8 cellular contexts compared by ENCODE assay signal in genomic region chr2:55133467-55134315, GRCh38.
DNase-seq lines count a peak whose midpoint lies in the region; ATAC-seq and TF ChIP-seq lines count a peak whose summit lies in the region.

No MANE protein-coding gene starts in this region.

- no peak overlapping the region for H4K5ac ChIP-seq in mesendoderm (ENCODE audit: low read length)

- POLR2A ChIA-PET in A673 (lab: Charles Lee; ENCODE audit: low non-redundant PET) = interaction anchor here (0.9 kb wide), 1 partner anchor 13 kb away, joined by 3 read pairs; no protein-coding TSS in a partner anchor

- H3K4me3 ChIP-seq in A673 (ENCODE audit: low read depth, low read length, poor library complexity, severe bottlenecking) (peak overlapping the region; percentile 30), mesendoderm (ENCODE audit: low read length) (no peak overlapping the region)

- H2AK5ac ChIP-seq in mesendoderm (ENCODE audit: low read length) = no peak overlapping the region

- no peaks in the 10 kb centered on the region for H3K79me2 ChIP-seq in mesendoderm (ENCODE audit: control insufficient read depth, insufficient read depth, low read length)

- CTCF ChIA-PET in A673 (lab: Charles Lee) = no interaction called here

- TSS peak; percentile 92 for BruUV-seq in A673 (replicated peaks; lab: Mats Ljungman, UMichigan)

- no peak overlapping the region for H4K8ac ChIP-seq in mesendoderm (ENCODE audit: low read depth, low read length)

- H3K4me2 ChIP-seq in mesendoderm (ENCODE audit: low read length) = no peak overlapping the region

- H2BK15ac ChIP-seq in mesendoderm (replicated peaks; ENCODE audit: low read depth) = no peak overlapping the region

- no CpG with 5 or more reads among the region's 10 CpGs for WGBS in mesendoderm (ENCODE audit: extremely low coverage, insufficient coverage, low lambda C conversion rate)

- H3K9me3 ChIP-seq in A673 (ENCODE audit: low read depth, low read length, poor library complexity, severe bottlenecking) = no peaks in the 10 kb centered on the region

- TF ChIP-seq CTCF in A673 (conservative IDR thresholded peaks at IDR 0.05; ENCODE audit: low read depth, low read length) = no peak

- H3K18ac ChIP-seq in mesendoderm (ENCODE audit: low read length) = peak overlapping the region; percentile 6

- H3K27ac ChIP-seq in A673 (ENCODE audit: low read depth, low read length, poor library complexity, severe bottlenecking) = peak overlapping the region; percentile 79
- H3K27ac ChIP-seq in mesendoderm (ENCODE audit: low read depth, low read length) = no peak overlapping the region

- intact Hi-C loops in A673 (cut with micrococcal nuclease; ENCODE audit: unreplicated experiment) = no loop called here

- H3K79me1 ChIP-seq in mesendoderm (ENCODE audit: low read length) = no peaks in the 10 kb centered on the region

- H2BK5ac ChIP-seq in mesendoderm (ENCODE audit: low read length) = peak overlapping the region; percentile 68

- peak; percentile 84 for ATAC-seq in GM19035 (IDR thresholded peaks at IDR 0.05; ENCODE audit: unreplicated experiment)
- peak; percentile 83 for ATAC-seq in HG03280 (IDR thresholded peaks at IDR 0.05; ENCODE audit: unreplicated experiment)

- peak overlapping the region; percentile 62 for H3K56ac ChIP-seq in mesendoderm (ENCODE audit: low read length)

- no peak overlapping the region for H2BK120ac ChIP-seq in mesendoderm (ENCODE audit: low read depth, low read length)

- H3K4me1 ChIP-seq in A673 (ENCODE audit: insufficient read depth, low read length, poor library complexity, severe bottlenecking) (peaks cover 12% of the 10 kb centered on the region), mesendoderm (ENCODE audit: control insufficient read depth, low read depth, low read length) (peaks cover 11% of the 10 kb centered on the region)

- no peak overlapping the region for H3K4ac ChIP-seq in mesendoderm (ENCODE audit: low read depth, low read length)

- DNase-seq in A673 (ENCODE audit: low spot score) (peak; percentile 89), mesendoderm (peak; percentile 95), OCI-M2 (lab: John Stamatoyannopoulos, UW; ENCODE audit: unreplicated experiment) (no peak)
- peak; percentile 50 to 55 for DNase-seq in activated CD4-positive, alpha-beta T cell treated with anti-CD3 and anti-CD28 coated beads for 4 hours
- DNase-seq in effector CD4-positive, alpha-beta T cell = peak; percentile 53
- peak; percentile 6 to 33 for DNase-seq in stimulated activated CD8-positive, alpha-beta memory T cell treated with anti-CD3 and anti-CD28 coated beads, Interleukin-7, amount 100 ng/mL, for 4 hours (ENCODE audit: low read depth in 2 of 2)

- no peaks in the 10 kb centered on the region for H3K27me3 ChIP-seq in A673 (replicated peaks; ENCODE audit: insufficient read depth, low read depth, low read length, poor library complexity)
- no peaks in the 10 kb centered on the region for H3K27me3 ChIP-seq in mesendoderm (ENCODE audit: insufficient read depth, low read length, poor library complexity)

- H3K9ac ChIP-seq in mesendoderm (ENCODE audit: low read length) = no peak overlapping the region

- no peak overlapping the region for H3K23ac ChIP-seq in mesendoderm (ENCODE audit: low read length)

- H3K36me3 ChIP-seq in A673 (ENCODE audit: insufficient read depth, low read length, poor library complexity, severe bottlenecking) (no peaks in the 10 kb centered on the region), mesendoderm (ENCODE audit: control insufficient read depth, insufficient read depth, low read length) (no peaks in the 10 kb centered on the region)
